ENCODE assay signal across 8 cellular contexts in genomic region chr17:48611213-48611612, GRCh38. TPM values are rescaled to one million over a fixed set of nuclear protein-coding genes. Genes with fewer than 3 reads are reported as not detected.
DNase-seq lines count a peak whose midpoint lies in the region; ATAC-seq, FAIRE-seq and TF ChIP-seq lines count a peak whose summit lies in the region.
"Had no signal": no experiment of that assay in that cellular context is flagged by ENCODE, and none has a peak within 500 bp of the region (broad histone marks: within the 10 kb centered on the region; RNA-seq: fewer than 3 reads in every experiment).

No MANE protein-coding gene starts in this region.

- dilution Hi-C loops in endothelial cell of umbilical vein (cut with MboI; ENCODE audit: extremely low pct_ligation_motif_present, low sequenced_read_pairs) = no loop called here

- peaks cover 31% of the 10 kb centered on the region for H3K4me1 ChIP-seq in OCI-LY7 (ENCODE audit: insufficient read depth, low read length, poor library complexity, severe bottlenecking)
- H3K4me1 ChIP-seq in endothelial cell of umbilical vein (ENCODE audit: control insufficient read depth, extremely low read depth, insufficient read depth, low read length) = peaks cover 31% of the 10 kb centered on the region
- H3K4me1 ChIP-seq in gastrocnemius medialis = peaks cover 4 to 27% of the 10 kb centered on the region in 2 donors

- H3K9me2 ChIP-seq in OCI-LY7 (ENCODE audit: insufficient read depth, low read length) = no peaks in the 10 kb centered on the region

- H3K36me3 ChIP-seq in OCI-LY7 (ENCODE audit: insufficient read depth, low read length) (no peaks in the 10 kb centered on the region), endothelial cell of umbilical vein (ENCODE audit: control insufficient read depth in 2 of 2, extremely low read depth in 1 of 2, insufficient read depth in 2 of 2, low read length in 2 of 2) (no peaks in the 10 kb centered on the region), gastrocnemius medialis (no peaks in the 10 kb centered on the region)

- ATAC-seq in GM18498 (IDR thresholded peaks at IDR 0.05; ENCODE audit: unreplicated experiment) (peak; percentile 11), gastrocnemius medialis (no peak), GM19324 (IDR thresholded peaks at IDR 0.05; ENCODE audit: low FRiP score, unreplicated experiment) (no peak)

- TF ChIP-seq CTCF in OCI-LY7 (conservative IDR thresholded peaks at IDR 0.05; ENCODE audit: low read length) (no peak), endothelial cell of umbilical vein (IDR thresholded peaks at IDR 0.05; ENCODE audit: extremely low read depth in 1 of 2, insufficient read depth in 1 of 2, low read depth in 1 of 2, low read length in 2 of 2) (no peak), gastrocnemius medialis (IDR thresholded peaks at IDR 0.05 in 4 of 5, conservative IDR thresholded peaks at IDR 0.05 in 1 of 5) (no peak)

- H3K79me2 ChIP-seq in OCI-LY7 (ENCODE audit: insufficient read depth, low read depth, low read length) (no peaks in the 10 kb centered on the region), endothelial cell of umbilical vein (ENCODE audit: control insufficient read depth, insufficient read depth, low read length) (peaks cover 19% of the 10 kb centered on the region)

- H3K9me1 ChIP-seq in endothelial cell of umbilical vein (replicated peaks; ENCODE audit: control insufficient read depth, extremely low read depth, insufficient read depth, low read length) = no peaks in the 10 kb centered on the region

- POLR2A ChIA-PET in OCI-LY7 (lab: Charles Lee) (no interaction called here), endothelial cell of umbilical vein (lab: Charles Lee) (no interaction called here)

- TF ChIP-seq POLR2A in endothelial cell of umbilical vein (IDR thresholded peaks at IDR 0.05; ENCODE audit: low read depth, low read length) (no peak), gastrocnemius medialis (IDR thresholded peaks at IDR 0.05) (no peak)

- DNase-seq in OCI-LY7 (ENCODE audit: low spot score) = peak; percentile 38
- DNase-seq in endothelial cell of umbilical vein (ENCODE audit: low read depth, low spot score) = no peak
- DNase-seq in gastrocnemius medialis = no peak
- DNase-seq in activated effector memory CD4-positive, alpha-beta T cell treated with anti-CD3 and anti-CD28 coated beads, Interleukin-2, amount 50 U/mL, for 16 hours = no peak
- DNase-seq in AG20443 (ENCODE audit: low spot score) = no peak

- BruUV-seq in OCI-LY7 (replicated peaks; lab: Mats Ljungman, UMichigan) (no TSS peak), endothelial cell of umbilical vein (replicated peaks; lab: Mats Ljungman, UMichigan) (no TSS peak)

- FAIRE-seq in endothelial cell of umbilical vein (lab: Jason Lieb, UNC) = no peak

- H2AFZ ChIP-seq in OCI-LY7 (ENCODE audit: low read length) (peak overlapping the region; percentile 96), endothelial cell of umbilical vein (ENCODE audit: low read depth, low read length) (peak overlapping the region; percentile 92)

- peak overlapping the region; percentile 83 for H3K9ac ChIP-seq in endothelial cell of umbilical vein (replicated peaks; ENCODE audit: extremely low read depth, insufficient read depth, low read length)

- H3K9me3 ChIP-seq in OCI-LY7 (ENCODE audit: low read length) = no peaks in the 10 kb centered on the region
- no peaks in the 10 kb centered on the region for H3K9me3 ChIP-seq in endothelial cell of umbilical vein (replicated peaks; ENCODE audit: control insufficient read depth, insufficient read depth, low read length)
- no peaks in the 10 kb centered on the region for H3K9me3 ChIP-seq in gastrocnemius medialis

- H3K27ac ChIP-seq in OCI-LY7 (ENCODE audit: low read depth, low read length, poor library complexity, severe bottlenecking) (peak overlapping the region; percentile 32), endothelial cell of umbilical vein (ENCODE audit: insufficient read depth, low read depth, low read length) (peak overlapping the region; percentile 66), gastrocnemius medialis (peak overlapping the region in 3 of 4 donors; percentile 65 to 66 (median 65))

- peak overlapping the region; percentile 72 for H3K4me3 ChIP-seq in OCI-LY7 (ENCODE audit: low read depth, low read length, poor library complexity, severe bottlenecking)
- H3K4me3 ChIP-seq in endothelial cell of umbilical vein (replicated peaks in 1 of 3; ENCODE audit: insufficient read depth in 1 of 3, low read depth in 1 of 3, low read length in 3 of 3) = peak overlapping the region; percentile 52 to 78 (median 70)
- H3K4me3 ChIP-seq in gastrocnemius medialis = peak overlapping the region; percentile 45 to 64 (median 56)

- intact Hi-C loops in OCI-LY7 (cut with micrococcal nuclease; ENCODE audit: unreplicated experiment) (no loop called here), endothelial cell of umbilical vein (cut with micrococcal nuclease) (no loop called here), gastrocnemius medialis (cut with DNase I; ENCODE audit: low total_unique reads) (loop anchor here (2.0 kb wide), 1 partner anchor 32 kb away; the partner anchor contains the start of gene HOXB4)

- no peaks in the 10 kb centered on the region for H4K20me1 ChIP-seq in OCI-LY7 (ENCODE audit: insufficient read depth, low read length)
- H4K20me1 ChIP-seq in endothelial cell of umbilical vein (replicated peaks; ENCODE audit: control insufficient read depth, extremely low read depth, insufficient read depth, low read length) = no peaks in the 10 kb centered on the region

- in situ Hi-C loops in gastrocnemius medialis (cut with MboI; ENCODE audit: low sequenced_read_pairs in 4 of 4) = no loop called here

- H3K4me2 ChIP-seq in OCI-LY7 (ENCODE audit: low read length) (peak overlapping the region; percentile 73), endothelial cell of umbilical vein (ENCODE audit: insufficient read depth, low read length) (peak overlapping the region; percentile 85)

- H3K27me3 ChIP-seq in endothelial cell of umbilical vein (ENCODE audit: control insufficient read depth in 2 of 2, insufficient read depth in 2 of 2, low read length in 2 of 2) (peaks cover 10 to 16% of the 10 kb centered on the region in 2 experiments), gastrocnemius medialis (peaks cover 94 to 98% (median 98%) of the 10 kb centered on the region in 3 donors)

- CTCF ChIA-PET in OCI-LY7 (lab: Charles Lee; ENCODE audit: unreplicated experiment) = no interaction called here
- CTCF ChIA-PET in endothelial cell of umbilical vein (lab: Charles Lee) = no interaction called here

RNA-seq across cellular contexts. Expression of gene HOXB7, which starts 0.4 kb away (rescaled TPM):
- 6.3 and 9.2 TPM in 2 replicates for total RNA-seq in OCI-LY7 (2014; rRNA removed; shearing (Covaris generic))
- total RNA-seq in OCI-LY7 (2022) = 16.3 and 17.0 TPM in 2 replicates
- total RNA-seq in endothelial cell of umbilical vein = 24.5 and 29.8 TPM in 2 replicates
- polyA plus RNA-seq in endothelial cell of umbilical vein = 23.5 and 24.2 TPM in 2 replicates
- polyA plus RNA-seq in endothelial cell of umbilical vein (2011; cell fraction: cytosol; rRNA removed) = 18.2 and 21.3 TPM in 2 replicates
- 5.5 and 6.9 TPM in 2 replicates for polyA plus RNA-seq in endothelial cell of umbilical vein (2011; cell fraction: nucleus; rRNA removed)
- 26.0 and 33.3 TPM in 2 replicates for polyA plus RNA-seq in endothelial cell of umbilical vein (2012)
- 8.2 and 9.4 TPM in 2 replicates for polyA minus RNA-seq in endothelial cell of umbilical vein
- 10.9 TPM for polyA minus RNA-seq in endothelial cell of umbilical vein (2011; cell fraction: cytosol; rRNA and poly(A)+ RNA removed)
- polyA minus RNA-seq in endothelial cell of umbilical vein (2011; cell fraction: nucleus; rRNA and poly(A)+ RNA removed) = 1.3 and 1.5 TPM in 2 replicates
- total RNA-seq in gastrocnemius medialis = 1 to 10 TPM in 1 of 4 donors, under 1 TPM in 3; 0.36 to 3.0 (median 0.65) TPM

RNA-seq across cellular contexts. Expression of gene HOXB8, which starts 3.9 kb away (rescaled TPM):
- total RNA-seq in OCI-LY7 (2014; rRNA removed; shearing (Covaris generic)) = not detected in 2 replicates
- total RNA-seq in OCI-LY7 (2022) (not detected in 2 replicates), endothelial cell of umbilical vein (1.7 and 2.0 TPM in 2 replicates), gastrocnemius medialis (under 1 TPM in 1 of 4 donors, not detected in 3; 0.27 TPM)
- 1.6 and 2.4 TPM in 2 replicates for polyA plus RNA-seq in endothelial cell of umbilical vein
- polyA plus RNA-seq in endothelial cell of umbilical vein (2011; cell fraction: cytosol; rRNA removed) = 0.81 and 0.86 TPM in 2 replicates
- 0.63 and 0.96 TPM in 2 replicates for polyA plus RNA-seq in endothelial cell of umbilical vein (2011; cell fraction: nucleus; rRNA removed)
- 3.4 and 3.6 TPM in 2 replicates for polyA plus RNA-seq in endothelial cell of umbilical vein (2012)
- 0.25 and 1.7 TPM in 2 replicates for polyA minus RNA-seq in endothelial cell of umbilical vein
- not detected for polyA minus RNA-seq in endothelial cell of umbilical vein (2011; cell fraction: cytosol; rRNA and poly(A)+ RNA removed)
- 0.67 and 0.91 TPM in 2 replicates for polyA minus RNA-seq in endothelial cell of umbilical vein (2011; cell fraction: nucleus; rRNA and poly(A)+ RNA removed)

RNA-seq across cellular contexts. Expression of gene HOXB6, which starts 6.4 kb away (rescaled TPM):
- total RNA-seq in OCI-LY7 (2014; rRNA removed; shearing (Covaris generic)) = 0.41 TPM in 1 of 2 replicates, not detected in the other
- total RNA-seq in OCI-LY7 (2022) (not detected in 2 replicates), endothelial cell of umbilical vein (24.0 and 27.4 TPM in 2 replicates), gastrocnemius medialis (1 to 10 TPM in 2 of 4 donors, under 1 TPM in 2; 0.55 to 3.0 (median 1.3) TPM)
- polyA plus RNA-seq in endothelial cell of umbilical vein = 8.8 and 10.0 TPM in 2 replicates
- polyA plus RNA-seq in endothelial cell of umbilical vein (2011; cell fraction: cytosol; rRNA removed) = 4.3 and 6.1 TPM in 2 replicates
- 42.1 and 47.5 TPM in 2 replicates for polyA plus RNA-seq in endothelial cell of umbilical vein (2011; cell fraction: nucleus; rRNA removed)
- 12.4 and 13.8 TPM in 2 replicates for polyA plus RNA-seq in endothelial cell of umbilical vein (2012)
- polyA minus RNA-seq in endothelial cell of umbilical vein = 3.9 and 7.0 TPM in 2 replicates
- polyA minus RNA-seq in endothelial cell of umbilical vein (2011; cell fraction: cytosol; rRNA and poly(A)+ RNA removed) = 2.8 TPM
- 9.1 and 16.5 TPM in 2 replicates for polyA minus RNA-seq in endothelial cell of umbilical vein (2011; cell fraction: nucleus; rRNA and poly(A)+ RNA removed)

RNA-seq across cellular contexts. Expression of gene HOXB9, which starts 14.9 kb away (rescaled TPM):
- total RNA-seq in OCI-LY7 (2014; rRNA removed; shearing (Covaris generic)) = not detected in 2 replicates
- total RNA-seq in OCI-LY7 (2022) (not detected in 2 replicates), endothelial cell of umbilical vein (0.69 and 1.1 TPM in 2 replicates), gastrocnemius medialis (not detected)
- 0.49 and 0.79 TPM in 2 replicates for polyA plus RNA-seq in endothelial cell of umbilical vein
- 0.62 and 0.82 TPM in 2 replicates for polyA plus RNA-seq in endothelial cell of umbilical vein (2011; cell fraction: cytosol; rRNA removed)
- 0.50 and 0.54 TPM in 2 replicates for polyA plus RNA-seq in endothelial cell of umbilical vein (2011; cell fraction: nucleus; rRNA removed)
- 0.98 and 1.4 TPM in 2 replicates for polyA plus RNA-seq in endothelial cell of umbilical vein (2012)
- 1.3 and 2.6 TPM in 2 replicates for polyA minus RNA-seq in endothelial cell of umbilical vein
- polyA minus RNA-seq in endothelial cell of umbilical vein (2011; cell fraction: cytosol; rRNA and poly(A)+ RNA removed) = not detected
- polyA minus RNA-seq in endothelial cell of umbilical vein (2011; cell fraction: nucleus; rRNA and poly(A)+ RNA removed) = 0.24 and 0.38 TPM in 2 replicates
- total RNA-seq: left cardiac atrium had no signal

RNA-seq across cellular contexts. Expression of gene HOXB5, which starts 17.6 kb away (rescaled TPM):
- total RNA-seq in OCI-LY7 (2014; rRNA removed; shearing (Covaris generic)) = not detected in 2 replicates
- total RNA-seq in OCI-LY7 (2022) = not detected in 2 replicates
- total RNA-seq in endothelial cell of umbilical vein = 7.3 and 8.5 TPM in 2 replicates
- 2.0 and 2.6 TPM in 2 replicates for polyA plus RNA-seq in endothelial cell of umbilical vein
- 1.0 and 1.1 TPM in 2 replicates for polyA plus RNA-seq in endothelial cell of umbilical vein (2011; cell fraction: cytosol; rRNA removed)
- polyA plus RNA-seq in endothelial cell of umbilical vein (2011; cell fraction: nucleus; rRNA removed) = 13.1 and 13.2 TPM in 2 replicates
- 3.3 and 3.5 TPM in 2 replicates for polyA plus RNA-seq in endothelial cell of umbilical vein (2012)
- polyA minus RNA-seq in endothelial cell of umbilical vein = 0.57 and 0.58 TPM in 2 replicates
- polyA minus RNA-seq in endothelial cell of umbilical vein (2011; cell fraction: cytosol; rRNA and poly(A)+ RNA removed) = 0.82 TPM
- polyA minus RNA-seq in endothelial cell of umbilical vein (2011; cell fraction: nucleus; rRNA and poly(A)+ RNA removed) = 2.5 and 2.6 TPM in 2 replicates
- total RNA-seq in gastrocnemius medialis = not detected
